Comparison of ENCODE assay signal across 35 cellular contexts in the genomic region with DNA sequence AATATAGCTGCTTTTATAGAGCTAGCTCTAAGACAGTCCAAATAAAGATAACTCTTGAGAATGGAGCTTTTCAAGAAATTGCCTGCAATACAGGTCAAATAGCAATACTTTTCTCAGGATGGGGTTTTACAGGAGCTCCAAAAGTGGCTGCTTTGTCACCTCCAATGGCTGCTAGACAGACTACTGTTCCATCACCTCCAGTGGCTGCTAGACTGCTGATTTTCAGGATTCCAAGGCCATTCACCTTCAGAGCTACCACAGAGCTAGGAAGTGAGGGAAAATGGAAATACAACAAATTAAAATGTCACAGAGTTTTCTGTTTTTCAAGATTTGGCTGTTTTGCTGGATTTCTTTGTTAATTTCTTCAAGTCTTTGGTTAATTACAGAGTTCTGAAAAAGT.
"Had no signal": no experiment of that assay in that cellular context is flagged by ENCODE, and none has a peak within 500 bp of the region (broad histone marks: within the 10 kb centered on the region; RNA-seq: fewer than 3 reads in every experiment).

No MANE protein-coding gene starts in this region.

- H3K4me3 ChIP-seq: MG63 had no signal

- H3K4me2 ChIP-seq: KMS-11 had no signal

- DNase-seq: Karpas-422, Kasumi-1, MG63, MM.1S, MV-4-11, NCI-H1048, NCI-H1092, NCI-H1092 treated with DMSO at 0.1 percent for 48 hours, NCI-H1105, NCI-H1105 treated with DMSO at 0.1 percent for 48 hours, NCI-H1417, NCI-H1417 treated with DMSO at 0.1 percent for 48 hours, NCI-H1436, NCI-H1436 treated with DMSO at 0.1 percent for 48 hours, NCI-H146, NCI-H1694, NCI-H1694 treated with DMSO at 0.1 percent for 48 hours, NCI-H187, NCI-H187 treated with DMSO at 0.1 percent for 48 hours, NCI-H1930, NCI-H2029, NCI-H2029 treated with DMSO at 0.1 percent for 48 hours, NCI-H2081, NCI-H2081 treated with DMSO at 0.1 percent for 48 hours, NCI-H2107, NCI-H2171, NCI-H2171 treated with DMSO at 0.1 percent for 48 hours, NCI-H2227 treated with DMSO at 0.1 percent for 48 hours, NCI-H226, NCI-H345, NCI-H446, NCI-H446 treated with DMSO at 0.1 percent for 48 hours, NCI-H510A, NCI-H510A treated with DMSO at 0.1 percent for 48 hours had no signal

- H3K27me3 ChIP-seq: MG63 had no signal

- H3K36me3 ChIP-seq: MG63 had no signal

- H3K9me3 ChIP-seq: MG63 had no signal

- H3K9ac ChIP-seq: KMS-11 had no signal

- H3K27ac ChIP-seq: KMS-11 had no signal
